Comparison of ENCODE assay signal across 8 cellular contexts in the genomic region with DNA sequence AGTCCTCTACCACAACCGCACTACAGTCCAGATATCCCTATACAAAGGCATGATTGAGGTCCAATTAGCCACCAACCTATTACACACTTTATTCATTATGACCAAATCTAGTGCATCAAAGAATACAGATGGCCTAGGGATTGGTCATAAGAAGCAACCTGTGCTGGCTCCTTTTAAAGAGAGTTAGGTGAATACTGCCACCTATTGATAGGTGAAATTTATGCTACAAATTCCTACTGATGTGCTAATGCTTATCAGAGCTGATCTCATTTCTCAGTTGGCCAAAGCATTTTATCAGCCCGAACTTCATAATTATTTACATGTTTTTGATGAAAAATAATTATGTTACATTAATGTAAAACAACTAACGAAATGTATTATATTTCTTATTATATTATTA.
A peak's percentile ranks its signal among the peaks of the same experiment; 100 is the strongest.
DNase-seq lines count a peak whose midpoint lies in the region; ATAC-seq and TF ChIP-seq lines count a peak whose summit lies in the region.

No MANE protein-coding gene starts in this region.

- no peak overlapping the region for H3K9ac ChIP-seq in parathyroid adenoma

- H3K27ac ChIP-seq in KOPT-K1 (ENCODE audit: low read depth, low read length, poor library complexity, severe bottlenecking) (peak overlapping the region; percentile 93), parathyroid adenoma (no peak overlapping the region)
- no peak overlapping the region for H3K27ac ChIP-seq in effector memory CD4-positive, alpha-beta T cell (ENCODE audit: insufficient read depth, low read length, poor library complexity, severe bottlenecking)

- H3K36me3 ChIP-seq in KOPT-K1 (ENCODE audit: insufficient read depth, low read length) (no peaks in the 10 kb centered on the region), parathyroid adenoma (ENCODE audit: control insufficient read depth, insufficient read depth, low read length) (no peaks in the 10 kb centered on the region)
- H3K36me3 ChIP-seq in effector memory CD4-positive, alpha-beta T cell (ENCODE audit: control insufficient read depth, insufficient read depth, low read length), result no peaks in the 10 kb centered on the region

- ATAC-seq in GM18858 (IDR thresholded peaks at IDR 0.05; ENCODE audit: unreplicated experiment), result peak; percentile 63

- H3K79me2 ChIP-seq in parathyroid adenoma, result no peaks in the 10 kb centered on the region

- H3K4me2 ChIP-seq in parathyroid adenoma (ENCODE audit: low read length), result no peak overlapping the region

- no peak overlapping the region for H3K4me3 ChIP-seq in parathyroid adenoma (ENCODE audit: low read depth, low read length)
- no peak overlapping the region for H3K4me3 ChIP-seq in effector memory CD4-positive, alpha-beta T cell (ENCODE audit: insufficient read depth, low read depth, low read length, poor library complexity, severe bottlenecking)

- peak; percentile 45 for TF ChIP-seq CTCF in parathyroid adenoma (IDR thresholded peaks at IDR 0.05)

- H2AFZ ChIP-seq in parathyroid adenoma, result no peak overlapping the region

- peak; percentile 63 for DNase-seq in AG08395 (ENCODE audit: low spot score)
- peak; percentile 76 for DNase-seq in RKO (ENCODE audit: low spot score)
- peak; percentile 36 for DNase-seq in fibroblast of gingiva (ENCODE audit: low read depth)
- no peak for DNase-seq in effector memory CD4-positive, alpha-beta T cell
- no peak for DNase-seq in activated CD4-positive, alpha-beta T cell treated with anti-CD3 and anti-CD28 coated beads for 48 hours

- no peaks in the 10 kb centered on the region for H3K4me1 ChIP-seq in parathyroid adenoma
- H3K4me1 ChIP-seq in effector memory CD4-positive, alpha-beta T cell (ENCODE audit: control insufficient read depth, insufficient read depth, low read length, poor library complexity, severe bottlenecking), result no peaks in the 10 kb centered on the region

- H3K27me3 ChIP-seq in parathyroid adenoma (ENCODE audit: control insufficient read depth, insufficient read depth, low read length), result no peaks in the 10 kb centered on the region
- no peaks in the 10 kb centered on the region for H3K27me3 ChIP-seq in effector memory CD4-positive, alpha-beta T cell (replicated peaks; ENCODE audit: control insufficient read depth, insufficient read depth, low read length, poor library complexity, severe bottlenecking)

- H3K9me3 ChIP-seq in KOPT-K1 (ENCODE audit: insufficient read depth, low read length, poor library complexity, severe bottlenecking), result no peaks in the 10 kb centered on the region
- no peaks in the 10 kb centered on the region for H3K9me3 ChIP-seq in parathyroid adenoma (ENCODE audit: control insufficient read depth, low read length)
- H3K9me3 ChIP-seq in effector memory CD4-positive, alpha-beta T cell (ENCODE audit: control insufficient read depth, low read length), result no peaks in the 10 kb centered on the region

Comparison
In these comparisons a context has a peak if more than half of its experiments do, and no peak if none do; other contexts are left out.
1. DNase-seq: peak in AG08395 (single experiment), RKO (single experiment) and fibroblast of gingiva (single experiment); none in effector memory CD4-positive, alpha-beta T cell (0 of 3) and activated CD4-positive, alpha-beta T cell treated with anti-CD3 and anti-CD28 coated beads for 48 hours (single experiment).